ENCODE assay signal across 8 cellular contexts in the genomic region with DNA sequence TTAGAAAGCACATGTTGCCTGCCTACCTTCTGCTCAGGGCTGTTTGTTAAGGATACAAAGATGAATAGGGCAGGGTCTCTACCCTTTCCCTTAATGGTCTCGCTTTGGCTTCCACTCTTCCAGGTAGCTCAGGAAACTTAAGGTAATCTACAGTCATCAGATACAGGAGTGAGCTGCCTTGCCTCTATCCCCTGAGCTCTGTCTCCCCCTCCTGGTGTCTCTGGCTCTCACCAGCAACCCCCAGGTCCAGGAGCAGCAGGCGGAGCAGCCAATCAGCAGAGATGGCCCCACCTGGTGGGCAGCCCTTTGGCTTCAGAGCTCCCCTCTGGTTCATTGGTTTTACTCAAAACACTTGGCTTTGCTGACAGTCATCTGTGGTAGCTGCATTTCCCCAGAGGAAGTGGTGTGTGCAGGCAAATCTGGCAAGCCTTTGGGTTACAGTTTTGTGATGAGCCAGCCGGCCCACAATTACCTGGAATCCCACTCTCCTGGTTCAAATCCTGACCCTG. TPM values are rescaled to one million over a fixed set of nuclear protein-coding genes. Genes with fewer than 3 reads are reported as not detected.
A peak's percentile ranks its signal among the peaks of the same experiment; 100 is the strongest.
DNase-seq lines count a peak whose midpoint lies in the region; ATAC-seq, FAIRE-seq and TF ChIP-seq lines count a peak whose summit lies in the region.

No MANE protein-coding gene starts in this region.

- peak; percentile 79 to 96 (median 92) for TF ChIP-seq CTCF in heart left ventricle (IDR thresholded peaks at IDR 0.05)

- TF ChIP-seq POLR2A in GM12891 (IDR thresholded peaks at IDR 0.05; ENCODE audit: low read depth, low read length), result no peak
- TF ChIP-seq POLR2A in heart left ventricle (IDR thresholded peaks at IDR 0.05), result no peak

- ATAC-seq in HG02678 (IDR thresholded peaks at IDR 0.05; ENCODE audit: unreplicated experiment) (peak; percentile 97), heart left ventricle (peak; percentile 87 to 97 (median 94))

- H3K36me3 Mint-ChIP-seq in activated naive CD8-positive, alpha-beta T cell treated with anti-CD3 and anti-CD28 coated beads for 36 hours, result no peaks in the 10 kb centered on the region

- DNase-seq in GM12891 (ENCODE audit: insufficient read length, low spot score) (peak; percentile 88), NCI-H1105 (lab: John Stamatoyannopoulos, UW) (peak; percentile 66), SW 1271 (lab: John Stamatoyannopoulos, UW) (peak; percentile 61 to 85), heart left ventricle (peak; percentile 76 to 85 (median 78)), renal cortical epithelial cell (ENCODE audit: low read depth) (peak; percentile 82), NCI-H1048 (lab: John Stamatoyannopoulos, UW) (no peak)
- peak; percentile 87 for DNase-seq in activated naive CD8-positive, alpha-beta T cell treated with anti-CD3 and anti-CD28 coated beads for 36 hours

- H3K4me1 ChIP-seq in heart left ventricle, result peaks cover 0 to 17% (median 0%) of the 10 kb centered on the region in 12 donors

- no peak overlapping the region for H3K4me3 Mint-ChIP-seq in activated naive CD8-positive, alpha-beta T cell treated with anti-CD3 and anti-CD28 coated beads for 36 hours

- H3K27me3 ChIP-seq in heart left ventricle, result no peaks in the 10 kb centered on the region

- intact Hi-C loops in heart left ventricle (cut with DNase I), result loop anchor here in 9 of 10 donors (1.0 to 5.0 kb wide), 15 partner anchors 80 to 188 kb away; a partner anchor contains a TSS

- H3K4me1 Mint-ChIP-seq in activated naive CD8-positive, alpha-beta T cell treated with anti-CD3 and anti-CD28 coated beads for 36 hours, result peaks cover 26% of the 10 kb centered on the region

- H3K9me3 Mint-ChIP-seq in activated naive CD8-positive, alpha-beta T cell treated with anti-CD3 and anti-CD28 coated beads for 36 hours, result no peaks in the 10 kb centered on the region

- H3K27ac Mint-ChIP-seq in activated naive CD8-positive, alpha-beta T cell treated with anti-CD3 and anti-CD28 coated beads for 36 hours, result no peak overlapping the region

- 11 to 25% (median 15%) methylated on average over 3 of the region's 3 CpGs for WGBS in heart left ventricle, 4 donors

- H3K27ac ChIP-seq in heart left ventricle, result no peak overlapping the region

- no peak overlapping the region for H3K4me3 ChIP-seq in heart left ventricle

- no peaks in the 10 kb centered on the region for H3K9me3 ChIP-seq in heart left ventricle

- no peaks in the 10 kb centered on the region for H3K36me3 ChIP-seq in heart left ventricle

- FAIRE-seq in GM12891 (lab: Jason Lieb, UNC), result peak; percentile 98

- no peaks in the 10 kb centered on the region for H3K27me3 Mint-ChIP-seq in activated naive CD8-positive, alpha-beta T cell treated with anti-CD3 and anti-CD28 coated beads for 36 hours

TF ChIP-seq in GM12891, 5 proteins besides CTCF, POLR2A, EP300 and RAD21:
- TF ChIP-seq SPI1 (IDR thresholded peaks at IDR 0.05; ENCODE audit: low read depth, low read length), result peak; percentile 84
- TF ChIP-seq PAX5 (IDR thresholded peaks at IDR 0.05; ENCODE audit: insufficient read depth, low read length, severe bottlenecking), result peak; percentile 57
- no peak for TF ChIP-seq TAF1 (IDR thresholded peaks at IDR 0.05; ENCODE audit: low read depth, low read length)
- no peak for TF ChIP-seq POLR2AphosphoS5 (IDR thresholded peaks at IDR 0.05; ENCODE audit: low read depth, low read length)
- TF ChIP-seq POU2F2 (IDR thresholded peaks at IDR 0.05; ENCODE audit: low read depth, low read length), result peak; percentile 61; the same call in 1 of the 2 replicates

RNA-seq across cellular contexts. Expression of a gene that starts 8.5 kb away (rescaled TPM):
- 0.10 TPM for polyA plus RNA-seq in GM12891 (2012; ENCODE audit: low read depth, missing spikeins)
- total RNA-seq in activated naive CD8-positive, alpha-beta T cell treated with anti-CD3 and anti-CD28 coated beads for 36 hours, result under 1 TPM; 0.08 to 0.25 TPM
- total RNA-seq in heart left ventricle (10 to 100 TPM in 1 of 9 donors, 1 to 10 TPM in 5, under 1 TPM in 3; 0.20 to 11.4 (median 1.2) TPM), renal cortical epithelial cell (0.17 TPM in 1 of 2 replicates, not detected in the other)
- polyA plus RNA-seq in heart left ventricle, result under 1 TPM; 0.14 to 0.15 TPM

RNA-seq across cellular contexts. Expression of a gene that starts 41.2 kb away (rescaled TPM):
- 4.6 TPM for polyA plus RNA-seq in GM12891 (2012; ENCODE audit: low read depth, missing spikeins)
- not detected for total RNA-seq in activated naive CD8-positive, alpha-beta T cell treated with anti-CD3 and anti-CD28 coated beads for 36 hours
- under 1 TPM in 1 of 9 donors, not detected in 8; 0.29 TPM for total RNA-seq in heart left ventricle
- not detected for polyA plus RNA-seq in heart left ventricle
- total RNA-seq in renal cortical epithelial cell, result 1.0 TPM in 1 of 2 replicates, not detected in the other
